ENCODE assay signal across 7 cellular contexts in genomic region chr6:3023663-3024483, GRCh38. TPM values are rescaled to one million over a fixed set of nuclear protein-coding genes. Genes with fewer than 3 reads are reported as not detected.
DNase-seq lines count a peak whose midpoint lies in the region; ATAC-seq, FAIRE-seq and TF ChIP-seq lines count a peak whose summit lies in the region.

No MANE protein-coding gene starts in this region.

- H3K27me3 Mint-ChIP-seq in WTC11 (ENCODE audit: low read depth), result peaks cover 2% of the 10 kb centered on the region; the same call in 1 of the 2 replicates

- peaks cover 51% of the 10 kb centered on the region for H3K36me3 Mint-ChIP-seq in WTC11

- peaks cover 30% of the 10 kb centered on the region for H3K9me3 Mint-ChIP-seq in WTC11

- CTCF ChIA-PET in WTC11 (lab: Charles Lee), result interaction anchor here (0.6 to 2.9 kb wide), 4 partner anchors 19 to 428 kb away, joined by 3 to 16 read pairs (median 6); no protein-coding TSS in a partner anchor

- ATAC-seq in HG02852 (IDR thresholded peaks at IDR 0.05; ENCODE audit: unreplicated experiment) (peak; percentile 75), WTC11 (peak; percentile 84)

- H3K27ac ChIP-seq in caudate nucleus (ENCODE audit: low read depth, low read length), result peak overlapping the region; percentile 83

- H3K27ac Mint-ChIP-seq in WTC11, result peak overlapping the region; percentile 95

- no peak for TF ChIP-seq CTCF in WTC11 (IDR thresholded peaks at IDR 0.05)

- peaks cover 38% of the 10 kb centered on the region for H3K4me1 Mint-ChIP-seq in WTC11

- peak overlapping the region; percentile 26 for H3K4me3 Mint-ChIP-seq in WTC11

- DNase-seq in GM18507 (ENCODE audit: extremely low spot score, insufficient read length, low read depth) (peak; percentile 73), NCI-H2029 (lab: John Stamatoyannopoulos, UW) (peak; percentile 80), WTC11 (ENCODE audit: low spot score) (peak; percentile 77), caudate nucleus (lab: John Stamatoyannopoulos, UW) (peak in 22 of 61 donors; percentile 8 to 60 (median 25)), left kidney (ENCODE audit: low read depth, low spot score) (peak; percentile 81)
- peak; percentile 82 to 84 for DNase-seq in stimulated activated CD4-positive, alpha-beta T cell treated with anti-CD3 and anti-CD28 coated beads, Interleukin-2, amount 100 ng/mL, for 48 hours

- POLR2A ChIA-PET in WTC11 (lab: Charles Lee), result interaction anchor here (2.3 kb wide), 1 partner anchor 24 kb away, joined by 8 read pairs; the partner anchor contains the start of gene NQO2

- FAIRE-seq in GM18507 (lab: Jason Lieb, UNC), result peak; percentile 94

TF ChIP-seq in WTC11, 78 proteins besides CTCF, POLR2A, EP300 and RAD21 (continues in another document):
- TF ChIP-seq SMAD4 (CRISPR knock-in tag; IDR thresholded peaks at IDR 0.05), result 0 out of 2 replicates have a peak, but pooled peaks have one; percentile 47
- TF ChIP-seq FOXK1 (CRISPR knock-in tag; IDR thresholded peaks at IDR 0.05), result peak; percentile 87
- no peak for TF ChIP-seq ZBTB21 (CRISPR knock-in tag; IDR thresholded peaks at IDR 0.05; ENCODE audit: borderline replicate concordance)
- TF ChIP-seq ZNF138 (CRISPR knock-in tag; conservative IDR thresholded peaks at IDR 0.05), result no peak
- no peak for TF ChIP-seq STAT6 (CRISPR knock-in tag; conservative IDR thresholded peaks at IDR 0.05; ENCODE audit: low read depth)
- TF ChIP-seq RORB (CRISPR knock-in tag; IDR thresholded peaks at IDR 0.05), result no peak
- TF ChIP-seq SP1 (CRISPR knock-in tag; conservative IDR thresholded peaks at IDR 0.05), result peak; percentile 86
- TF ChIP-seq CREB1 (CRISPR knock-in tag; IDR thresholded peaks at IDR 0.05), result peak; percentile 60; the same call in 1 of the 2 replicates
- peak; percentile 83 for TF ChIP-seq ETV6 (CRISPR knock-in tag; IDR thresholded peaks at IDR 0.05)
- TF ChIP-seq TEAD1 (CRISPR knock-in tag; IDR thresholded peaks at IDR 0.05), result peak; percentile 93
- TF ChIP-seq, protein P1, sequence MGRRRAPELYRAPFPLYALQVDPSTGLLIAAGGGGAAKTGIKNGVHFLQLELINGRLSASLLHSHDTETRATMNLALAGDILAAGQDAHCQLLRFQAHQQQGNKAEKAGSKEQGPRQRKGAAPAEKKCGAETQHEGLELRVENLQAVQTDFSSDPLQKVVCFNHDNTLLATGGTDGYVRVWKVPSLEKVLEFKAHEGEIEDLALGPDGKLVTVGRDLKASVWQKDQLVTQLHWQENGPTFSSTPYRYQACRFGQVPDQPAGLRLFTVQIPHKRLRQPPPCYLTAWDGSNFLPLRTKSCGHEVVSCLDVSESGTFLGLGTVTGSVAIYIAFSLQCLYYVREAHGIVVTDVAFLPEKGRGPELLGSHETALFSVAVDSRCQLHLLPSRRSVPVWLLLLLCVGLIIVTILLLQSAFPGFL (CRISPR knock-in tag; IDR thresholded peaks at IDR 0.05; ENCODE audit: borderline replicate concordance), result no peak
- TF ChIP-seq, protein P2, sequence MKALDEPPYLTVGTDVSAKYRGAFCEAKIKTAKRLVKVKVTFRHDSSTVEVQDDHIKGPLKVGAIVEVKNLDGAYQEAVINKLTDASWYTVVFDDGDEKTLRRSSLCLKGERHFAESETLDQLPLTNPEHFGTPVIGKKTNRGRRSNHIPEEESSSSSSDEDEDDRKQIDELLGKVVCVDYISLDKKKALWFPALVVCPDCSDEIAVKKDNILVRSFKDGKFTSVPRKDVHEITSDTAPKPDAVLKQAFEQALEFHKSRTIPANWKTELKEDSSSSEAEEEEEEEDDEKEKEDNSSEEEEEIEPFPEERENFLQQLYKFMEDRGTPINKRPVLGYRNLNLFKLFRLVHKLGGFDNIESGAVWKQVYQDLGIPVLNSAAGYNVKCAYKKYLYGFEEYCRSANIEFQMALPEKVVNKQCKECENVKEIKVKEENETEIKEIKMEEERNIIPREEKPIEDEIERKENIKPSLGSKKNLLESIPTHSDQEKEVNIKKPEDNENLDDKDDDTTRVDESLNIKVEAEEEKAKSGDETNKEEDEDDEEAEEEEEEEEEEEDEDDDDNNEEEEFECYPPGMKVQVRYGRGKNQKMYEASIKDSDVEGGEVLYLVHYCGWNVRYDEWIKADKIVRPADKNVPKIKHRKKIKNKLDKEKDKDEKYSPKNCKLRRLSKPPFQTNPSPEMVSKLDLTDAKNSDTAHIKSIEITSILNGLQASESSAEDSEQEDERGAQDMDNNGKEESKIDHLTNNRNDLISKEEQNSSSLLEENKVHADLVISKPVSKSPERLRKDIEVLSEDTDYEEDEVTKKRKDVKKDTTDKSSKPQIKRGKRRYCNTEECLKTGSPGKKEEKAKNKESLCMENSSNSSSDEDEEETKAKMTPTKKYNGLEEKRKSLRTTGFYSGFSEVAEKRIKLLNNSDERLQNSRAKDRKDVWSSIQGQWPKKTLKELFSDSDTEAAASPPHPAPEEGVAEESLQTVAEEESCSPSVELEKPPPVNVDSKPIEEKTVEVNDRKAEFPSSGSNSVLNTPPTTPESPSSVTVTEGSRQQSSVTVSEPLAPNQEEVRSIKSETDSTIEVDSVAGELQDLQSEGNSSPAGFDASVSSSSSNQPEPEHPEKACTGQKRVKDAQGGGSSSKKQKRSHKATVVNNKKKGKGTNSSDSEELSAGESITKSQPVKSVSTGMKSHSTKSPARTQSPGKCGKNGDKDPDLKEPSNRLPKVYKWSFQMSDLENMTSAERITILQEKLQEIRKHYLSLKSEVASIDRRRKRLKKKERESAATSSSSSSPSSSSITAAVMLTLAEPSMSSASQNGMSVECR (CRISPR knock-in tag; IDR thresholded peaks at IDR 0.05; ENCODE audit: borderline replicate concordance), result peak; percentile 77; the same call in 1 of the 2 replicates
- TF ChIP-seq FOXP1 (CRISPR knock-in tag; IDR thresholded peaks at IDR 0.05; ENCODE audit: borderline replicate concordance), result peak; percentile 96
- TF ChIP-seq ZNF423 (CRISPR knock-in tag; IDR thresholded peaks at IDR 0.05), result no peak; the same call in 1 of the 2 replicates
- 0 out of 2 replicates have a peak, but pooled peaks have one; percentile 74 for TF ChIP-seq ATF1 (CRISPR knock-in tag; IDR thresholded peaks at IDR 0.05)
- peak; percentile 54; the same call in 1 of the 2 replicates for TF ChIP-seq USF1 (CRISPR knock-in tag; IDR thresholded peaks at IDR 0.05)
- TF ChIP-seq, protein P3, sequence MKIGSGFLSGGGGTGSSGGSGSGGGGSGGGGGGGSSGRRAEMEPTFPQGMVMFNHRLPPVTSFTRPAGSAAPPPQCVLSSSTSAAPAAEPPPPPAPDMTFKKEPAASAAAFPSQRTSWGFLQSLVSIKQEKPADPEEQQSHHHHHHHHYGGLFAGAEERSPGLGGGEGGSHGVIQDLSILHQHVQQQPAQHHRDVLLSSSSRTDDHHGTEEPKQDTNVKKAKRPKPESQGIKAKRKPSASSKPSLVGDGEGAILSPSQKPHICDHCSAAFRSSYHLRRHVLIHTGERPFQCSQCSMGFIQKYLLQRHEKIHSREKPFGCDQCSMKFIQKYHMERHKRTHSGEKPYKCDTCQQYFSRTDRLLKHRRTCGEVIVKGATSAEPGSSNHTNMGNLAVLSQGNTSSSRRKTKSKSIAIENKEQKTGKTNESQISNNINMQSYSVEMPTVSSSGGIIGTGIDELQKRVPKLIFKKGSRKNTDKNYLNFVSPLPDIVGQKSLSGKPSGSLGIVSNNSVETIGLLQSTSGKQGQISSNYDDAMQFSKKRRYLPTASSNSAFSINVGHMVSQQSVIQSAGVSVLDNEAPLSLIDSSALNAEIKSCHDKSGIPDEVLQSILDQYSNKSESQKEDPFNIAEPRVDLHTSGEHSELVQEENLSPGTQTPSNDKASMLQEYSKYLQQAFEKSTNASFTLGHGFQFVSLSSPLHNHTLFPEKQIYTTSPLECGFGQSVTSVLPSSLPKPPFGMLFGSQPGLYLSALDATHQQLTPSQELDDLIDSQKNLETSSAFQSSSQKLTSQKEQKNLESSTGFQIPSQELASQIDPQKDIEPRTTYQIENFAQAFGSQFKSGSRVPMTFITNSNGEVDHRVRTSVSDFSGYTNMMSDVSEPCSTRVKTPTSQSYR (CRISPR knock-in tag; IDR thresholded peaks at IDR 0.05), result peak; percentile 99
- no peak for TF ChIP-seq TEAD4 (CRISPR knock-in tag; IDR thresholded peaks at IDR 0.05)
- peak; percentile 99 for TF ChIP-seq NFE2L1 (CRISPR knock-in tag; IDR thresholded peaks at IDR 0.05)
- no peak for TF ChIP-seq NFYB (CRISPR knock-in tag; conservative IDR thresholded peaks at IDR 0.05; ENCODE audit: low read depth)

RNA-seq across cellular contexts. Expression of gene NQO2, which starts 24.2 kb away (rescaled TPM):
- total RNA-seq in WTC11 (2021), result 119 to 152 TPM (median 150 TPM) in 3 replicates

RNA-seq across cellular contexts. Expression of gene RIPK1, which starts 44.4 kb away (rescaled TPM):
- total RNA-seq in WTC11 (2021), result 8.7 to 11.8 TPM (median 11.3 TPM) in 3 replicates

RNA-seq across cellular contexts. Expression of gene SERPINB6, which starts 52.5 kb away (rescaled TPM):
- total RNA-seq in WTC11 (2021), result 28.0 to 33.7 TPM (median 32.9 TPM) in 3 replicates
